ENCODE assay signal across 8 cellular contexts in genomic region chr19:34364830-34365462, GRCh38. TPM values are rescaled to one million over a fixed set of nuclear protein-coding genes. Genes with fewer than 3 reads are reported as not detected.
A peak's percentile ranks its signal among the peaks of the same experiment; 100 is the strongest.
DNase-seq lines count a peak whose midpoint lies in the region; ATAC-seq and TF ChIP-seq lines count a peak whose summit lies in the region.

GPI (plus strand) TSS chr19:34365196; CDS start chr19:34365267, 71 bp downstream.

- peak within 1 kb of the TSS; percentile 79 for H3K9ac ChIP-seq in HUES6 (ENCODE audit: low read length)

- no peaks in the 10 kb centered on the region for H3K27me3 Mint-ChIP-seq in CD8-positive, alpha-beta T cell (ENCODE audit: low read depth)

- H3K36me3 ChIP-seq in CD8-positive, alpha-beta T cell (ENCODE audit: insufficient read depth, low read length), result peaks cover 8% of the 10 kb centered on the region
- H3K36me3 ChIP-seq in HUES6 (ENCODE audit: control insufficient read depth, insufficient read depth, low read length), result peaks cover 38% of the 10 kb centered on the region
- peaks cover 16 to 24% of the 10 kb centered on the region in 2 donors for H3K36me3 ChIP-seq in muscle layer of duodenum (ENCODE audit: control insufficient read depth in 1 of 2, insufficient read depth in 2 of 2, low read length in 2 of 2)

- peaks cover 20% of the 10 kb centered on the region for H3K4me1 ChIP-seq in CD8-positive, alpha-beta T cell (ENCODE audit: insufficient read depth, low read length)
- H3K4me1 ChIP-seq in HUES6 (ENCODE audit: control insufficient read depth, insufficient read depth, low read length) (peaks cover 10% of the 10 kb centered on the region), muscle layer of duodenum (ENCODE audit: control insufficient read depth in 1 of 2, insufficient read depth in 2 of 2, low read length in 2 of 2) (peaks cover 18 to 25% of the 10 kb centered on the region in 2 donors)

- peak within 1 kb of the TSS; percentile 90 for H3K27ac Mint-ChIP-seq in CD8-positive, alpha-beta T cell

- H3K9me3 ChIP-seq in CD8-positive, alpha-beta T cell (ENCODE audit: low read length), result no peaks in the 10 kb centered on the region
- no peaks in the 10 kb centered on the region for H3K9me3 ChIP-seq in HUES6 (ENCODE audit: control insufficient read depth, insufficient read depth, low read depth, low read length)
- no peaks in the 10 kb centered on the region for H3K9me3 ChIP-seq in muscle layer of duodenum (ENCODE audit: control insufficient read depth in 1 of 2, low read length in 2 of 2)

- DNase-seq in CD8-positive, alpha-beta T cell, result peak; percentile 29 to 81 (median 63)
- DNase-seq in activated T-cell treated with anti-CD3 and anti-CD28 coated beads, Interleukin-2, amount 50 U/mL, for 48 hours, result peak; percentile 81 to 85
- DNase-seq in stimulated activated CD8-positive, alpha-beta memory T cell treated with anti-CD3 and anti-CD28 coated beads, Interleukin-7, amount 100 ng/mL, for 1 hour (ENCODE audit: low read depth in 2 of 2), result peak; percentile 38 to 43

- intact Hi-C loops in CD8-positive, alpha-beta T cell (cut with DNase I, micrococcal nuclease), result loop anchor here (1.0 to 2.0 kb wide), 3 partner anchors 14 to 231 kb away; partner anchors contain the start of gene PDCD2L (in 1 of the 2)

- H3K9me3 Mint-ChIP-seq in CD8-positive, alpha-beta T cell, result no peaks in the 10 kb centered on the region

- peak; percentile 90 for ATAC-seq in CD8-positive, alpha-beta T cell
- ATAC-seq in GM21367 (IDR thresholded peaks at IDR 0.05; ENCODE audit: unreplicated experiment) (peak; percentile 55), esophagus mucosa (peak; percentile 79)

- peak within 1 kb of the TSS; percentile 95 for H3K4me3 Mint-ChIP-seq in CD8-positive, alpha-beta T cell

- H3K4me1 Mint-ChIP-seq in CD8-positive, alpha-beta T cell (ENCODE audit: low read depth), result peaks cover 38% of the 10 kb centered on the region

- CTCF ChIA-PET in CD8-positive, alpha-beta T cell (lab: Charles Lee), result interaction anchor here (1.1 to 1.6 kb wide), 3 partner anchors 11 to 67 kb away, joined by 4 to 5 read pairs (median 5); no protein-coding TSS in a partner anchor

- peak within 1 kb of the TSS; percentile 72 for H3K27ac ChIP-seq in CD8-positive, alpha-beta T cell (ENCODE audit: low read depth, low read length)
- peak within 1 kb of the TSS; percentile 80 for H3K27ac ChIP-seq in HUES6 (ENCODE audit: low read depth, low read length)
- peak within 1 kb of the TSS; percentile 88 for H3K27ac ChIP-seq in muscle layer of duodenum (ENCODE audit: low read length)

- POLR2A ChIA-PET in CD8-positive, alpha-beta T cell (lab: Charles Lee), result interaction anchor here (0.9 to 2.0 kb wide), 4 partner anchors 11 to 192 kb away, joined by 3 to 10 read pairs (median 4); partner anchors contain the start of gene LSM14A

- peak within 1 kb of the TSS; percentile 93 for H3K4me3 ChIP-seq in CD8-positive, alpha-beta T cell (ENCODE audit: low read depth, low read length)
- H3K4me3 ChIP-seq in HUES6 (ENCODE audit: low read depth, low read length) (peak within 1 kb of the TSS; percentile 89), muscle layer of duodenum (ENCODE audit: low read depth in 1 of 2, low read length in 2 of 2) (peak within 1 kb of the TSS; percentile 91 to 100)

- no peak for TF ChIP-seq CTCF in CD8-positive, alpha-beta T cell (IDR thresholded peaks at IDR 0.05)

- no peaks in the 10 kb centered on the region for H3K27me3 ChIP-seq in CD8-positive, alpha-beta T cell (ENCODE audit: insufficient read depth, low read length)
- H3K27me3 ChIP-seq in HUES6 (ENCODE audit: control insufficient read depth, insufficient read depth, low read length), result no peaks in the 10 kb centered on the region
- no peaks in the 10 kb centered on the region for H3K27me3 ChIP-seq in muscle layer of duodenum (ENCODE audit: low read depth, low read length)

- H3K36me3 Mint-ChIP-seq in CD8-positive, alpha-beta T cell, result peaks cover 34% of the 10 kb centered on the region

TF ChIP-seq in PFSK-1, 5 proteins besides CTCF, POLR2A, EP300 and RAD21:
- TF ChIP-seq SIN3A (IDR thresholded peaks at IDR 0.05; ENCODE audit: borderline replicate concordance, insufficient read depth, low read length), result no peak
- TF ChIP-seq TAF1 (IDR thresholded peaks at IDR 0.05; ENCODE audit: borderline replicate concordance, insufficient read depth, low read length), result 0 out of 2 replicates have a peak, but pooled peaks have one; percentile 18

RNA-seq across cellular contexts. Expression of gene GPI, which starts in this region (rescaled TPM):
- total RNA-seq in CD8-positive, alpha-beta T cell, result 10 to 100 TPM; 84.8 to 87.0 TPM
- 325 TPM for polyA plus RNA-seq in PFSK-1 (2012; ENCODE audit: insufficient read length, low read depth)
- total RNA-seq in esophagus mucosa, result 230 TPM

Comparison
In these comparisons a context has a peak if more than half of its experiments do, and no peak if none do; other contexts are left out.
1. Peak in every context shown above with its lines: DNase-seq, ATAC-seq, H3K4me3 ChIP-seq and H3K27ac ChIP-seq.